1 cellular context compared by ENCODE assay signal in genomic region chr6:122406187-122406586, GRCh38.
TF ChIP-seq lines count a peak whose summit lies in the region.

No MANE protein-coding gene starts in this region.

TF ChIP-seq in WTC11, 78 proteins besides CTCF, POLR2A, EP300 and RAD21 (continued from another document):
- TF ChIP-seq, protein P1, sequence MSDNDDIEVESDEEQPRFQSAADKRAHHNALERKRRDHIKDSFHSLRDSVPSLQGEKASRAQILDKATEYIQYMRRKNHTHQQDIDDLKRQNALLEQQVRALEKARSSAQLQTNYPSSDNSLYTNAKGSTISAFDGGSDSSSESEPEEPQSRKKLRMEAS (CRISPR knock-in tag; IDR thresholded peaks at IDR 0.05): no peak
- TF ChIP-seq, protein P2, sequence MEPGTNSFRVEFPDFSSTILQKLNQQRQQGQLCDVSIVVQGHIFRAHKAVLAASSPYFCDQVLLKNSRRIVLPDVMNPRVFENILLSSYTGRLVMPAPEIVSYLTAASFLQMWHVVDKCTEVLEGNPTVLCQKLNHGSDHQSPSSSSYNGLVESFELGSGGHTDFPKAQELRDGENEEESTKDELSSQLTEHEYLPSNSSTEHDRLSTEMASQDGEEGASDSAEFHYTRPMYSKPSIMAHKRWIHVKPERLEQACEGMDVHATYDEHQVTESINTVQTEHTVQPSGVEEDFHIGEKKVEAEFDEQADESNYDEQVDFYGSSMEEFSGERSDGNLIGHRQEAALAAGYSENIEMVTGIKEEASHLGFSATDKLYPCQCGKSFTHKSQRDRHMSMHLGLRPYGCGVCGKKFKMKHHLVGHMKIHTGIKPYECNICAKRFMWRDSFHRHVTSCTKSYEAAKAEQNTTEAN (CRISPR knock-in tag; IDR thresholded peaks at IDR 0.05): no peak
- TF ChIP-seq, protein P3, sequence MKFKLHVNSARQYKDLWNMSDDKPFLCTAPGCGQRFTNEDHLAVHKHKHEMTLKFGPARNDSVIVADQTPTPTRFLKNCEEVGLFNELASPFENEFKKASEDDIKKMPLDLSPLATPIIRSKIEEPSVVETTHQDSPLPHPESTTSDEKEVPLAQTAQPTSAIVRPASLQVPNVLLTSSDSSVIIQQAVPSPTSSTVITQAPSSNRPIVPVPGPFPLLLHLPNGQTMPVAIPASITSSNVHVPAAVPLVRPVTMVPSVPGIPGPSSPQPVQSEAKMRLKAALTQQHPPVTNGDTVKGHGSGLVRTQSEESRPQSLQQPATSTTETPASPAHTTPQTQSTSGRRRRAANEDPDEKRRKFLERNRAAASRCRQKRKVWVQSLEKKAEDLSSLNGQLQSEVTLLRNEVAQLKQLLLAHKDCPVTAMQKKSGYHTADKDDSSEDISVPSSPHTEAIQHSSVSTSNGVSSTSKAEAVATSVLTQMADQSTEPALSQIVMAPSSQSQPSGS (CRISPR knock-in tag; IDR thresholded peaks at IDR 0.05; ENCODE audit: borderline replicate concordance, low read depth): no peak
- TF ChIP-seq ZBTB21 (CRISPR knock-in tag; IDR thresholded peaks at IDR 0.05; ENCODE audit: borderline replicate concordance): no peak
- TF ChIP-seq TEAD1 (CRISPR knock-in tag; IDR thresholded peaks at IDR 0.05): no peak
- no peak for TF ChIP-seq JAZF1 (CRISPR knock-in tag; IDR thresholded peaks at IDR 0.05)
TF ChIP-seq in WTC11: peak in this region for 0.
